34 cellular contexts compared by ENCODE assay signal in genomic region chr3:129513705-129514104, GRCh38. TPM values are rescaled to one million over a fixed set of nuclear protein-coding genes. Genes with fewer than 3 reads are reported as not detected.
"Had no signal": no experiment of that assay in that cellular context is flagged by ENCODE, and none has a peak within 500 bp of the region (broad histone marks: within the 10 kb centered on the region; RNA-seq: fewer than 3 reads in every experiment).

No MANE protein-coding gene starts in this region.

- H3K36me3 ChIP-seq: brain microvascular endothelial cell had no signal

- H3K36me3 Mint-ChIP-seq: activated naive CD4-positive, alpha-beta T cell treated with anti-CD3 and anti-CD28 coated beads, Interleukin-2, amount 50 U/mL, for 72 hours had no signal

- H3K9ac ChIP-seq: KMS-11 had no signal

- ATAC-seq: activated naive CD4-positive, alpha-beta T cell treated with anti-CD3 and anti-CD28 coated beads, Interleukin-2, amount 50 U/mL, for 72 hours; activated T-cell treated with anti-CD3 and anti-CD28 coated beads, Interleukin-2, amount 50 U/mL, for 4 hours had no signal

- H3K4me3 ChIP-seq: PC-9 had no signal

- H3K4me1 Mint-ChIP-seq: activated B cell treated with CpG ODN at 0.5 μM for 24 hours had no signal

- H3K4me2 ChIP-seq: KMS-11, PC-9 had no signal

- H3K27ac Mint-ChIP-seq: activated B cell treated with CpG ODN at 0.5 μM for 24 hours; activated CD4-positive, alpha-beta memory T cell treated with anti-CD3 and anti-CD28 coated beads for 36 hours; activated naive CD4-positive, alpha-beta T cell treated with anti-CD3 and anti-CD28 coated beads for 36 hours; activated naive CD4-positive, alpha-beta T cell treated with anti-CD3 and anti-CD28 coated beads, Interleukin-2, amount 50 U/mL, for 72 hours; activated T-helper 1 cell treated with anti-CD3 and anti-CD28 coated beads, Interleukin-12 subunit alpha, Interleukin-12 subunit beta, Interleukin-2, Interleukin-4 antibody, amounts not matched to agents 30 ng/mL and 10 ng/mL and 1 ng/mL, durations not matched to agents 14 hours and 24 hours and 36 hours had no signal

- H3K4me3 Mint-ChIP-seq: activated B cell treated with CpG ODN at 0.5 μM for 24 hours; activated CD4-positive, alpha-beta memory T cell treated with anti-CD3 and anti-CD28 coated beads for 36 hours; activated naive CD4-positive, alpha-beta T cell treated with anti-CD3 and anti-CD28 coated beads for 36 hours; activated T-cell treated with anti-CD3 and anti-CD28 coated beads, Interleukin-2, amount 50 U/mL, for 4 hours; activated T-helper 1 cell treated with anti-CD3 and anti-CD28 coated beads, Interleukin-12 subunit alpha, Interleukin-12 subunit beta, Interleukin-2, Interleukin-4 antibody, amounts not matched to agents 30 ng/mL and 10 ng/mL and 1 ng/mL, durations not matched to agents 14 hours and 24 hours and 36 hours had no signal

- H3K27me3 ChIP-seq: brain microvascular endothelial cell had no signal

- DNase-seq: activated B cell treated with CpG ODN at 0.5 μM for 24 hours; activated CD4-positive, alpha-beta memory T cell treated with anti-CD3 and anti-CD28 coated beads for 36 hours; activated CD4-positive, alpha-beta T cell treated with anti-CD3 and anti-CD28 coated beads for 4 hours; activated CD4-positive, alpha-beta T cell treated with anti-CD3 and anti-CD28 coated beads, Interleukin-2, amount 50 U/mL, for 1 hour; activated CD4-positive, CD25-positive, alpha-beta regulatory T cell treated with anti-CD3 and anti-CD28 coated beads, Interleukin-2, amount 50 U/mL, for 72 hours; activated CD8-positive, alpha-beta memory T cell treated with anti-CD3 and anti-CD28 coated beads, Interleukin-2, amount 50 U/mL, for 4 hours; activated gamma-delta T cell treated with Interleukin-2 at 50 U/mL for 16 hours; activated naive CD4-positive, alpha-beta T cell treated with anti-CD3 and anti-CD28 coated beads for 36 hours; activated T-cell treated with anti-CD3 and anti-CD28 coated beads for 4 hours; activated T-cell treated with anti-CD3 and anti-CD28 coated beads, Interleukin-2, amount 50 U/mL, for 4 hours; aorta; brain microvascular endothelial cell; MM.1S; MV-4-11; NCI-H1092; NCI-H1436 treated with DMSO at 0.1 percent for 48 hours; NCI-H1694 treated with DMSO at 0.1 percent for 48 hours; NCI-H2029; NCI-H345; NCI-H526; NCI-H748 treated with DMSO at 0.1 percent for 48 hours; NK-92 treated with Interleukin-12 subunit alpha and Interleukin-12 subunit beta, amount 100 ng/mL, for 24 hours; PC-9; Right ventricle myocardium superior; SW 1271; T-helper 1 cell; T-helper 2 cell; T-helper 9 cell had no signal

- H3K9me3 Mint-ChIP-seq: activated B cell treated with CpG ODN at 0.5 μM for 24 hours; activated CD4-positive, alpha-beta memory T cell treated with anti-CD3 and anti-CD28 coated beads for 36 hours; activated naive CD4-positive, alpha-beta T cell treated with anti-CD3 and anti-CD28 coated beads for 36 hours; activated naive CD4-positive, alpha-beta T cell treated with anti-CD3 and anti-CD28 coated beads, Interleukin-2, amount 50 U/mL, for 72 hours; activated T-cell treated with anti-CD3 and anti-CD28 coated beads, Interleukin-2, amount 50 U/mL, for 4 hours; activated T-helper 1 cell treated with anti-CD3 and anti-CD28 coated beads, Interleukin-12 subunit alpha, Interleukin-12 subunit beta, Interleukin-2, Interleukin-4 antibody, amounts not matched to agents 30 ng/mL and 10 ng/mL and 1 ng/mL, durations not matched to agents 14 hours and 24 hours and 36 hours had no signal

- H3K27ac ChIP-seq: brain microvascular endothelial cell, KMS-11, PC-9, VCaP had no signal

- H3K27me3 Mint-ChIP-seq: activated B cell treated with CpG ODN at 0.5 μM for 24 hours; activated CD4-positive, alpha-beta memory T cell treated with anti-CD3 and anti-CD28 coated beads for 36 hours had no signal

RNA-seq across cellular contexts. Expression of gene RHO, which starts 14.7 kb away (rescaled TPM):
- total RNA-seq: activated B cell treated with CpG ODN at 0.5 μM for 24 hours; activated CD4-positive, alpha-beta memory T cell treated with anti-CD3 and anti-CD28 coated beads for 36 hours; activated naive CD4-positive, alpha-beta T cell treated with anti-CD3 and anti-CD28 coated beads for 36 hours; activated naive CD4-positive, alpha-beta T cell treated with anti-CD3 and anti-CD28 coated beads, Interleukin-2, amount 50 U/mL, for 72 hours; activated T-cell treated with anti-CD3 and anti-CD28 coated beads, Interleukin-2, amount 50 U/mL, for 4 hours; activated T-helper 1 cell treated with anti-CD3 and anti-CD28 coated beads, Interleukin-12 subunit alpha, Interleukin-12 subunit beta, Interleukin-2, Interleukin-4 antibody, amounts not matched to agents 30 ng/mL and 10 ng/mL and 1 ng/mL, durations not matched to agents 14 hours and 24 hours and 36 hours; LHCN-M2; NCI-H460; PC-9; Right ventricle myocardium superior had no signal

RNA-seq across cellular contexts. Expression of gene H1-8, which starts 29.3 kb away (rescaled TPM):
- total RNA-seq: activated B cell treated with CpG ODN at 0.5 μM for 24 hours; activated CD4-positive, alpha-beta memory T cell treated with anti-CD3 and anti-CD28 coated beads for 36 hours; activated naive CD4-positive, alpha-beta T cell treated with anti-CD3 and anti-CD28 coated beads for 36 hours; activated naive CD4-positive, alpha-beta T cell treated with anti-CD3 and anti-CD28 coated beads, Interleukin-2, amount 50 U/mL, for 72 hours; activated T-cell treated with anti-CD3 and anti-CD28 coated beads, Interleukin-2, amount 50 U/mL, for 4 hours; activated T-helper 1 cell treated with anti-CD3 and anti-CD28 coated beads, Interleukin-12 subunit alpha, Interleukin-12 subunit beta, Interleukin-2, Interleukin-4 antibody, amounts not matched to agents 30 ng/mL and 10 ng/mL and 1 ng/mL, durations not matched to agents 14 hours and 24 hours and 36 hours; aorta; LHCN-M2; NCI-H460; PC-9; Right ventricle myocardium superior had no signal
